1 cellular context compared by ENCODE assay signal in the genomic region with DNA sequence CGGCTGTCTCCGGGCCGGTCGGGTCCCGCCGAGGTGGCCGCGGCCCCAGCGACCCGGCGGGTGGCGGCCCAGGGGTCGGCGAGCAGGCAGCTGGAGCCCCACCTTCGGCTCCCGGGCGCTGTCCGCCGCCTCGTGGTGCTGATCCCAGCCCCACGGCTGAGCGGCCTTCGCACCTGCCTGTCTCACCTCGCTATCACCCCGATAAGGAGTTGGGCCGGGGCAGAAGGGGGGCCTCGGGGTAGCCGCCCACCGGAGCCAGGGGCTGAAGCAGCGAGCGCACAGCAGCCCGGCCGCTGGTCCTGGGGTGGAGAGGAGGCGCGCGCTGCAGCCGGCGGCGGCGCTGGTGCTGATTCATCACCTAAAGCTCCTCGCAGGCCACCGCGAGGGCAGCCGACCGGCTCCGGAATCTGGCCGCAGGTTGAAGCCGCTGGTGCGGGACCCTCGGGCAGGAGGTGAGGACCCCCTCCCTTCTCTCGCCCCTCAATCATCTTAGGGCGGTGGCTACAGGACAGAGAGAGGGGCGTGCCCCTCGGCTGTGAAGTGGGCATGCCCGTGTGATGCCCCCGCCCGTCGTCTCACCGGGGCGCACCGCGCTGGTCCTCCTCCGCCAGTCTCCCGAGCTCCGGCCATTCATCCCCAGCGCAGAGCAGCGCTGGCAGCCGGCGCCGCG.
TF ChIP-seq lines count a peak whose summit lies in the region.

No MANE protein-coding gene starts in this region.

TF ChIP-seq in HepG2, 621 proteins besides CTCF, POLR2A, EP300 and RAD21 (continued from another document and continues in another):
- no peak for TF ChIP-seq STAT6 (CRISPR knock-in tag; IDR thresholded peaks at IDR 0.05; ENCODE audit: borderline replicate concordance)
- no peak for TF ChIP-seq DNMT1 (CRISPR knock-in tag; IDR thresholded peaks at IDR 0.05)
- TF ChIP-seq CERS6 (CRISPR knock-in tag; IDR thresholded peaks at IDR 0.05) = no peak
- TF ChIP-seq BHLHE40 (IDR thresholded peaks at IDR 0.05; ENCODE audit: low read length) = no peak
- peak; percentile 83; the same call in 1 of the 2 replicates for TF ChIP-seq NR0B2 (CRISPR knock-in tag; IDR thresholded peaks at IDR 0.05)
- TF ChIP-seq, protein P1, sequence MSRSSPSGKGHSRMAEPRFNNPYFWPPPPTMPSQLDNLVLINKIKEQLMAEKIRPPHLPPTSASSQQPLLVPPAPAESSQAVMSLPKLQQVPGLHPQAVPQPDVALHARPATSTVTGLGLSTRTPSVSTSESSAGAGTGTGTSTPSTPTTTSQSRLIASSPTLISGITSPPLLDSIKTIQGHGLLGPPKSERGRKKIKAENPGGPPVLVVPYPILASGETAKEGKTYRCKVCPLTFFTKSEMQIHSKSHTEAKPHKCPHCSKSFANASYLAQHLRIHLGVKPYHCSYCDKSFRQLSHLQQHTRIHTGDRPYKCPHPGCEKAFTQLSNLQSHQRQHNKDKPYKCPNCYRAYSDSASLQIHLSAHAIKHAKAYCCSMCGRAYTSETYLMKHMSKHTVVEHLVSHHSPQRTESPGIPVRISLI (CRISPR knock-in tag; IDR thresholded peaks at IDR 0.05; ENCODE audit: borderline replicate concordance) = no peak
- no peak; the same call in 1 of the 2 replicates for TF ChIP-seq ZBTB20 (CRISPR knock-in tag; IDR thresholded peaks at IDR 0.05; ENCODE audit: borderline replicate concordance, low read depth)
- TF ChIP-seq, protein P2, sequence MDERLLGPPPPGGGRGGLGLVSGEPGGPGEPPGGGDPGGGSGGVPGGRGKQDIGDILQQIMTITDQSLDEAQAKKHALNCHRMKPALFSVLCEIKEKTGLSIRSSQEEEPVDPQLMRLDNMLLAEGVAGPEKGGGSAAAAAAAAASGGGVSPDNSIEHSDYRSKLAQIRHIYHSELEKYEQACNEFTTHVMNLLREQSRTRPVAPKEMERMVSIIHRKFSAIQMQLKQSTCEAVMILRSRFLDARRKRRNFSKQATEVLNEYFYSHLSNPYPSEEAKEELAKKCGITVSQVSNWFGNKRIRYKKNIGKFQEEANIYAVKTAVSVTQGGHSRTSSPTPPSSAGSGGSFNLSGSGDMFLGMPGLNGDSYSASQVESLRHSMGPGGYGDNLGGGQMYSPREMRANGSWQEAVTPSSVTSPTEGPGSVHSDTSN (CRISPR knock-in tag; IDR thresholded peaks at IDR 0.05) = no peak
- no peak for TF ChIP-seq AKAP8 (CRISPR knock-in tag; IDR thresholded peaks at IDR 0.05)
- TF ChIP-seq DZIP1 (CRISPR knock-in tag; IDR thresholded peaks at IDR 0.05) = peak; percentile 87; the same call in 1 of the 2 replicates
- TF ChIP-seq ZNF7 (CRISPR knock-in tag; IDR thresholded peaks at IDR 0.05) = no peak
- peak; percentile 96 for TF ChIP-seq ZNF547 (CRISPR knock-in tag; IDR thresholded peaks at IDR 0.05)
- no peak for TF ChIP-seq ZNF383 (CRISPR knock-in tag; IDR thresholded peaks at IDR 0.05; ENCODE audit: borderline replicate concordance)
- no peak for TF ChIP-seq RFX5 (IDR thresholded peaks at IDR 0.05; ENCODE audit: low read depth, low read length)
- TF ChIP-seq KDM5B (CRISPR knock-in tag; IDR thresholded peaks at IDR 0.05; ENCODE audit: borderline replicate concordance) = peak; percentile 91; the same call in 1 of the 2 replicates
- TF ChIP-seq SNAPC2 (CRISPR knock-in tag; IDR thresholded peaks at IDR 0.05) = peak; percentile 48; the same call in 1 of the 2 replicates
- TF ChIP-seq FOXP4 (CRISPR knock-in tag; IDR thresholded peaks at IDR 0.05) = no peak
- TF ChIP-seq SUZ12 (IDR thresholded peaks at IDR 0.05; ENCODE audit: low read depth, low read length) = no peak
- TF ChIP-seq LRRFIP1 (CRISPR knock-in tag; conservative IDR thresholded peaks at IDR 0.05) = no peak
- TF ChIP-seq HDAC1 (CRISPR knock-in tag; IDR thresholded peaks at IDR 0.05) = peak; percentile 47; the same call in 1 of the 2 replicates
- TF ChIP-seq MBNL3 (CRISPR knock-in tag; conservative IDR thresholded peaks at IDR 0.05) = no peak
- no peak for TF ChIP-seq U2AF1 (optimal IDR thresholded peaks at IDR 0.05; ENCODE audit: low read depth, low read length)
- peak; percentile 88 for TF ChIP-seq ZBTB43 (CRISPR knock-in tag; conservative IDR thresholded peaks at IDR 0.05)
- peak; percentile 90; the same call in 1 of the 2 replicates for TF ChIP-seq ZSCAN31 (CRISPR knock-in tag; IDR thresholded peaks at IDR 0.05; ENCODE audit: low read depth)
- no peak for TF ChIP-seq PHF5A (CRISPR knock-in tag; IDR thresholded peaks at IDR 0.05; ENCODE audit: low read depth, unreplicated experiment)
- TF ChIP-seq, protein P3, sequence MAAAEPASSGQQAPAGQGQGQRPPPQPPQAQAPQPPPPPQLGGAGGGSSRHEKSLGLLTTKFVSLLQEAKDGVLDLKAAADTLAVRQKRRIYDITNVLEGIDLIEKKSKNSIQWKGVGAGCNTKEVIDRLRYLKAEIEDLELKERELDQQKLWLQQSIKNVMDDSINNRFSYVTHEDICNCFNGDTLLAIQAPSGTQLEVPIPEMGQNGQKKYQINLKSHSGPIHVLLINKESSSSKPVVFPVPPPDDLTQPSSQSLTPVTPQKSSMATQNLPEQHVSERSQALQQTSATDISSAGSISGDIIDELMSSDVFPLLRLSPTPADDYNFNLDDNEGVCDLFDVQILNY (CRISPR knock-in tag; conservative IDR thresholded peaks at IDR 0.05) = no peak
- TF ChIP-seq ETV5 (CRISPR knock-in tag; IDR thresholded peaks at IDR 0.05; ENCODE audit: borderline replicate concordance) = no peak
- no peak for TF ChIP-seq ZNF234 (CRISPR knock-in tag; conservative IDR thresholded peaks at IDR 0.05)
- 0 out of 2 replicates have a peak, but pooled peaks have one; percentile 45 for TF ChIP-seq ZNF775 (CRISPR knock-in tag; IDR thresholded peaks at IDR 0.05; ENCODE audit: borderline replicate concordance)
- no peak for TF ChIP-seq NBN (conservative IDR thresholded peaks at IDR 0.05)
- TF ChIP-seq, protein P4, sequence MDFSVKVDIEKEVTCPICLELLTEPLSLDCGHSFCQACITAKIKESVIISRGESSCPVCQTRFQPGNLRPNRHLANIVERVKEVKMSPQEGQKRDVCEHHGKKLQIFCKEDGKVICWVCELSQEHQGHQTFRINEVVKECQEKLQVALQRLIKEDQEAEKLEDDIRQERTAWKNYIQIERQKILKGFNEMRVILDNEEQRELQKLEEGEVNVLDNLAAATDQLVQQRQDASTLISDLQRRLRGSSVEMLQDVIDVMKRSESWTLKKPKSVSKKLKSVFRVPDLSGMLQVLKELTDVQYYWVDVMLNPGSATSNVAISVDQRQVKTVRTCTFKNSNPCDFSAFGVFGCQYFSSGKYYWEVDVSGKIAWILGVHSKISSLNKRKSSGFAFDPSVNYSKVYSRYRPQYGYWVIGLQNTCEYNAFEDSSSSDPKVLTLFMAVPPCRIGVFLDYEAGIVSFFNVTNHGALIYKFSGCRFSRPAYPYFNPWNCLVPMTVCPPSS (IDR thresholded peaks at IDR 0.05) = no peak
- no peak for TF ChIP-seq SIN3B (IDR thresholded peaks at IDR 0.05; ENCODE audit: low read length)
- TF ChIP-seq ZNF44 (CRISPR knock-in tag; IDR thresholded peaks at IDR 0.05) = no peak
- no peak for TF ChIP-seq AHR (CRISPR knock-in tag; IDR thresholded peaks at IDR 0.05)
- no peak for TF ChIP-seq CHD4 (IDR thresholded peaks at IDR 0.05; ENCODE audit: borderline replicate concordance, low read length)
- TF ChIP-seq ZNF343 (CRISPR knock-in tag; IDR thresholded peaks at IDR 0.05) = peak; percentile 84; the same call in 1 of the 2 replicates
- no peak; the same call in 1 of the 2 replicates for TF ChIP-seq RNF2 (conservative IDR thresholded peaks at IDR 0.05; ENCODE audit: low read depth)
- TF ChIP-seq, protein P5, sequence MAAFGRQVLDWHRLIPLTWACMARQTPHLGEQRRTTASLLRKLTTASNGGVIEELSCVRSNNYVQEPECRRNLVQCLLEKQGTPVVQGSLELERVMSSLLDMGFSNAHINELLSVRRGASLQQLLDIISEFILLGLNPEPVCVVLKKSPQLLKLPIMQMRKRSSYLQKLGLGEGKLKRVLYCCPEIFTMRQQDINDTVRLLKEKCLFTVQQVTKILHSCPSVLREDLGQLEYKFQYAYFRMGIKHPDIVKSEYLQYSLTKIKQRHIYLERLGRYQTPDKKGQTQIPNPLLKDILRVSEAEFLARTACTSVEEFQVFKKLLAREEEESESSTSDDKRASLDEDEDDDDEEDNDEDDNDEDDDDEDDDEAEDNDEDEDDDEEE (CRISPR knock-in tag; IDR thresholded peaks at IDR 0.05) = peak; percentile 79; the same call in 1 of the 2 replicates
